ENCODE assay signal across 11 cellular contexts in genomic region chr16:53093162-53093744, GRCh38. TPM values are rescaled to one million over a fixed set of nuclear protein-coding genes. Genes with fewer than 3 reads are reported as not detected.
DNase-seq lines count a peak whose midpoint lies in the region; ATAC-seq and TF ChIP-seq lines count a peak whose summit lies in the region.
"Had no signal": no experiment of that assay in that cellular context is flagged by ENCODE, and none has a peak within 500 bp of the region (broad histone marks: within the 10 kb centered on the region; RNA-seq: fewer than 3 reads in every experiment).

No MANE protein-coding gene starts in this region.

- POLR2A ChIA-PET in CD4-positive, alpha-beta memory T cell (lab: Charles Lee; ENCODE audit: partially characterized antibody) = no interaction called here

- no peak for DNase-seq in CD4-positive, alpha-beta memory T cell
- DNase-seq in epithelial cell of prostate (ENCODE audit: low read depth, low spot score) (no peak), gastrocnemius medialis (no peak), GM03348 (ENCODE audit: low spot score) (no peak)
- no peak for DNase-seq in activated CD4-positive, alpha-beta T cell treated with anti-CD3 and anti-CD28 coated beads, Interleukin-2, amount 10 ng/mL, durations not matched to agents 24 days and 14 days
- DNase-seq in activated T-helper 1 cell treated with anti-CD3 and anti-CD28 coated beads, Interleukin-12 subunit alpha, Interleukin-12 subunit beta, Interleukin-2, Interleukin-4 antibody, amounts not matched to agents 30 ng/mL and 10 ng/mL and 1 ng/mL, durations not matched to agents 14 hours and 24 hours and 36 hours (ENCODE audit: low spot score) = no peak
- DNase-seq: Caco-2, NCI-H748 treated with DMSO at 0.1 percent for 48 hours had no signal

- TF ChIP-seq CTCF in OCI-LY3 (IDR thresholded peaks at IDR 0.05; ENCODE audit: low read depth, low read length) = no peak
- TF ChIP-seq CTCF in gastrocnemius medialis (IDR thresholded peaks at IDR 0.05 in 4 of 5, conservative IDR thresholded peaks at IDR 0.05 in 1 of 5) = no peak

- H3K4me1 Mint-ChIP-seq in CD4-positive, alpha-beta memory T cell = peaks cover 12 to 59% (median 46%) of the 10 kb centered on the region in 4 donors
- peaks cover 33% of the 10 kb centered on the region for H3K4me1 Mint-ChIP-seq in activated CD4-positive, alpha-beta T cell treated with anti-CD3 and anti-CD28 coated beads, Interleukin-2, amount 10 ng/mL, durations not matched to agents 24 days and 14 days
- peaks cover 42% of the 10 kb centered on the region for H3K4me1 Mint-ChIP-seq in activated T-helper 1 cell treated with anti-CD3 and anti-CD28 coated beads, Interleukin-12 subunit alpha, Interleukin-12 subunit beta, Interleukin-2, Interleukin-4 antibody, amounts not matched to agents 30 ng/mL and 10 ng/mL and 1 ng/mL, durations not matched to agents 14 hours and 24 hours and 36 hours (ENCODE audit: low read depth)

- no peak for ATAC-seq in gastrocnemius medialis
- no peak for ATAC-seq in GM21619 (IDR thresholded peaks at IDR 0.05; ENCODE audit: unreplicated experiment)

- H3K27me3 ChIP-seq in CD4-positive, alpha-beta memory T cell (ENCODE audit: insufficient read depth, low read length) = no peaks in the 10 kb centered on the region
- no peaks in the 10 kb centered on the region for H3K27me3 ChIP-seq in OCI-LY3 (ENCODE audit: low read depth, low read length)
- H3K27me3 ChIP-seq in gastrocnemius medialis = no peaks in the 10 kb centered on the region

- H3K4me3 Mint-ChIP-seq in CD4-positive, alpha-beta memory T cell = peak overlapping the region in 1 of 8 donors; percentile 64
- no peak overlapping the region for H3K4me3 Mint-ChIP-seq in activated CD4-positive, alpha-beta T cell treated with anti-CD3 and anti-CD28 coated beads, Interleukin-2, amount 10 ng/mL, durations not matched to agents 24 days and 14 days
- no peak overlapping the region for H3K4me3 Mint-ChIP-seq in activated T-helper 1 cell treated with anti-CD3 and anti-CD28 coated beads, Interleukin-12 subunit alpha, Interleukin-12 subunit beta, Interleukin-2, Interleukin-4 antibody, amounts not matched to agents 30 ng/mL and 10 ng/mL and 1 ng/mL, durations not matched to agents 14 hours and 24 hours and 36 hours
- H3K4me3 Mint-ChIP-seq: T-helper 2 cell treated with Interferon-gamma antibody and Interleukin-4, amounts not matched to agents 5 μg/mL and 100 μg/mL, for 36 hours had no signal

- peak overlapping the region; percentile 61 for H3K4me2 ChIP-seq in OCI-LY3 (ENCODE audit: low read length)

- H3K9ac ChIP-seq in OCI-LY3 (ENCODE audit: low read length) = peak overlapping the region; percentile 76

- H2AFZ ChIP-seq in OCI-LY3 (ENCODE audit: low read depth, low read length) = no peak overlapping the region

- no peaks in the 10 kb centered on the region for H3K36me3 ChIP-seq in CD4-positive, alpha-beta memory T cell (ENCODE audit: insufficient read depth, low read length)
- peaks cover 8% of the 10 kb centered on the region for H3K36me3 ChIP-seq in OCI-LY3 (replicated peaks; ENCODE audit: low read depth, low read length)
- no peaks in the 10 kb centered on the region for H3K36me3 ChIP-seq in gastrocnemius medialis

- H3K27me3 Mint-ChIP-seq in CD4-positive, alpha-beta memory T cell = no peaks in the 10 kb centered on the region
- no peaks in the 10 kb centered on the region for H3K27me3 Mint-ChIP-seq in activated CD4-positive, alpha-beta T cell treated with anti-CD3 and anti-CD28 coated beads, Interleukin-2, amount 10 ng/mL, durations not matched to agents 24 days and 14 days
- no peaks in the 10 kb centered on the region for H3K27me3 Mint-ChIP-seq in activated T-helper 1 cell treated with anti-CD3 and anti-CD28 coated beads, Interleukin-12 subunit alpha, Interleukin-12 subunit beta, Interleukin-2, Interleukin-4 antibody, amounts not matched to agents 30 ng/mL and 10 ng/mL and 1 ng/mL, durations not matched to agents 14 hours and 24 hours and 36 hours (ENCODE audit: insufficient read depth)

- intact Hi-C loops in CD4-positive, alpha-beta memory T cell (cut with micrococcal nuclease) = no loop called here
- intact Hi-C loops in gastrocnemius medialis (cut with DNase I; ENCODE audit: low total_unique reads) = loop anchor here (10.0 kb wide), 1 partner anchor 412 kb away; the partner anchor contains the start of gene AKTIP
- intact Hi-C loops in activated CD4-positive, alpha-beta T cell treated with anti-CD3 and anti-CD28 coated beads, Interleukin-2, amount 10 ng/mL, durations not matched to agents 24 days and 14 days (cut with micrococcal nuclease) = no loop called here
- intact Hi-C loops in activated T-helper 1 cell treated with anti-CD3 and anti-CD28 coated beads, Interleukin-12 subunit alpha, Interleukin-12 subunit beta, Interleukin-2, Interleukin-4 antibody, amounts not matched to agents 30 ng/mL and 10 ng/mL and 1 ng/mL, durations not matched to agents 14 hours and 24 hours and 36 hours (cut with micrococcal nuclease) = no loop called here

- H3K79me2 ChIP-seq in OCI-LY3 (ENCODE audit: low read length) = peaks cover 72% of the 10 kb centered on the region

- CTCF ChIA-PET in CD4-positive, alpha-beta memory T cell (lab: Charles Lee; ENCODE audit: partially characterized antibody) = interaction anchor here (1.4 kb wide), 1 partner anchor 38 kb away, joined by 4 read pairs; the partner anchor contains the start of gene CHD9

- H3K4me3 ChIP-seq in CD4-positive, alpha-beta memory T cell (ENCODE audit: low read length in 2 of 2) = no peak overlapping the region
- H3K4me3 ChIP-seq in OCI-LY3 (ENCODE audit: low read length) = peak overlapping the region; percentile 8
- H3K4me3 ChIP-seq in gastrocnemius medialis = no peak overlapping the region

- no peaks in the 10 kb centered on the region for H3K9me3 Mint-ChIP-seq in CD4-positive, alpha-beta memory T cell
- H3K9me3 Mint-ChIP-seq in activated CD4-positive, alpha-beta T cell treated with anti-CD3 and anti-CD28 coated beads, Interleukin-2, amount 10 ng/mL, durations not matched to agents 24 days and 14 days = no peaks in the 10 kb centered on the region
- H3K9me3 Mint-ChIP-seq in activated T-helper 1 cell treated with anti-CD3 and anti-CD28 coated beads, Interleukin-12 subunit alpha, Interleukin-12 subunit beta, Interleukin-2, Interleukin-4 antibody, amounts not matched to agents 30 ng/mL and 10 ng/mL and 1 ng/mL, durations not matched to agents 14 hours and 24 hours and 36 hours = no peaks in the 10 kb centered on the region
- H3K9me3 Mint-ChIP-seq: T-helper 2 cell treated with Interferon-gamma antibody and Interleukin-4, amounts not matched to agents 5 μg/mL and 100 μg/mL, for 36 hours had no signal

- no peak overlapping the region for H3K27ac ChIP-seq in CD4-positive, alpha-beta memory T cell (ENCODE audit: low read depth, low read length)
- peak overlapping the region; percentile 95 for H3K27ac ChIP-seq in OCI-LY3 (ENCODE audit: low read length)
- peak overlapping the region; percentile 79 for H3K27ac ChIP-seq in epithelial cell of prostate
- peak overlapping the region; percentile 45 to 72 (median 62) for H3K27ac ChIP-seq in gastrocnemius medialis

- H3K36me3 Mint-ChIP-seq in CD4-positive, alpha-beta memory T cell = no peaks in the 10 kb centered on the region
- peaks cover 2% of the 10 kb centered on the region for H3K36me3 Mint-ChIP-seq in activated CD4-positive, alpha-beta T cell treated with anti-CD3 and anti-CD28 coated beads, Interleukin-2, amount 10 ng/mL, durations not matched to agents 24 days and 14 days (ENCODE audit: low read depth)
- peaks cover 5% of the 10 kb centered on the region for H3K36me3 Mint-ChIP-seq in activated T-helper 1 cell treated with anti-CD3 and anti-CD28 coated beads, Interleukin-12 subunit alpha, Interleukin-12 subunit beta, Interleukin-2, Interleukin-4 antibody, amounts not matched to agents 30 ng/mL and 10 ng/mL and 1 ng/mL, durations not matched to agents 14 hours and 24 hours and 36 hours (ENCODE audit: low read depth)

- H3K9me3 ChIP-seq in CD4-positive, alpha-beta memory T cell (ENCODE audit: control insufficient read depth in 1 of 2, low read length in 2 of 2) = no peaks in the 10 kb centered on the region
- H3K9me3 ChIP-seq in OCI-LY3 (ENCODE audit: insufficient read depth, low read length) (no peaks in the 10 kb centered on the region), gastrocnemius medialis (no peaks in the 10 kb centered on the region)
- H3K9me3 ChIP-seq: Caco-2 had no signal

- in situ Hi-C loops in gastrocnemius medialis (cut with MboI; ENCODE audit: low sequenced_read_pairs in 4 of 4) = no loop called here

- no peak for TF ChIP-seq POLR2A in gastrocnemius medialis (IDR thresholded peaks at IDR 0.05)

- no peaks in the 10 kb centered on the region for H4K20me1 ChIP-seq in OCI-LY3 (ENCODE audit: insufficient read depth, low read length)

- peak overlapping the region in 6 of 7 donors; percentile 37 to 85 (median 77) for H3K27ac Mint-ChIP-seq in CD4-positive, alpha-beta memory T cell
- H3K27ac Mint-ChIP-seq in activated CD4-positive, alpha-beta T cell treated with anti-CD3 and anti-CD28 coated beads, Interleukin-2, amount 10 ng/mL, durations not matched to agents 24 days and 14 days = no peak overlapping the region
- no peak overlapping the region for H3K27ac Mint-ChIP-seq in activated T-helper 1 cell treated with anti-CD3 and anti-CD28 coated beads, Interleukin-12 subunit alpha, Interleukin-12 subunit beta, Interleukin-2, Interleukin-4 antibody, amounts not matched to agents 30 ng/mL and 10 ng/mL and 1 ng/mL, durations not matched to agents 14 hours and 24 hours and 36 hours

- H3K4me1 ChIP-seq in CD4-positive, alpha-beta memory T cell (ENCODE audit: insufficient read depth, low read length) = peaks cover 39% of the 10 kb centered on the region
- H3K4me1 ChIP-seq in OCI-LY3 (ENCODE audit: low read length) (peaks cover 82% of the 10 kb centered on the region), gastrocnemius medialis (peaks cover 67 to 72% of the 10 kb centered on the region in 2 donors)
- H3K4me1 ChIP-seq: Caco-2 had no signal

RNA-seq across cellular contexts. Expression of gene CHD9, which starts 38.5 kb away (rescaled TPM):
- total RNA-seq in CD4-positive, alpha-beta memory T cell = 10 to 100 TPM; 47.0 to 49.7 TPM
- polyA plus RNA-seq in CD4-positive, alpha-beta memory T cell = 10 to 100 TPM; 22.9 to 31.9 TPM
- 10 to 100 TPM; 24.5 to 84.0 (median 48.2) TPM for total RNA-seq in gastrocnemius medialis
- 19.6 and 20.7 TPM in 2 replicates for total RNA-seq in activated CD4-positive, alpha-beta T cell treated with anti-CD3 and anti-CD28 coated beads, Interleukin-2, amount 10 ng/mL, durations not matched to agents 24 days and 14 days
- 17.0 and 18.3 TPM in 2 replicates for total RNA-seq in activated T-helper 1 cell treated with anti-CD3 and anti-CD28 coated beads, Interleukin-12 subunit alpha, Interleukin-12 subunit beta, Interleukin-2, Interleukin-4 antibody, amounts not matched to agents 30 ng/mL and 10 ng/mL and 1 ng/mL, durations not matched to agents 14 hours and 24 hours and 36 hours

RNA-seq across cellular contexts. Expression of gene CHD9NB, which starts 40.6 kb away (rescaled TPM):
- not detected for total RNA-seq in CD4-positive, alpha-beta memory T cell
- polyA plus RNA-seq in CD4-positive, alpha-beta memory T cell = not detected
- total RNA-seq in gastrocnemius medialis = under 1 TPM in 2 of 4 donors, not detected in 2; 0.13 to 0.72 TPM
- 0.14 and 0.16 TPM in 2 replicates for total RNA-seq in activated CD4-positive, alpha-beta T cell treated with anti-CD3 and anti-CD28 coated beads, Interleukin-2, amount 10 ng/mL, durations not matched to agents 24 days and 14 days
- 0.24 and 1.1 TPM in 2 replicates for total RNA-seq in activated T-helper 1 cell treated with anti-CD3 and anti-CD28 coated beads, Interleukin-12 subunit alpha, Interleukin-12 subunit beta, Interleukin-2, Interleukin-4 antibody, amounts not matched to agents 30 ng/mL and 10 ng/mL and 1 ng/mL, durations not matched to agents 14 hours and 24 hours and 36 hours
- total RNA-seq: Caco-2 had no signal

Comparison
In these comparisons a context has a peak if more than half of its experiments do, and no peak if none do; other contexts are left out.
1. H3K27ac Mint-ChIP-seq: peak in CD4-positive, alpha-beta memory T cell (6 of 7); none in activated CD4-positive, alpha-beta T cell treated with anti-CD3 and anti-CD28 coated beads, Interleukin-2, amount 10 ng/mL, durations not matched to agents 24 days and 14 days (single experiment) and activated T-helper 1 cell treated with anti-CD3 and anti-CD28 coated beads, Interleukin-12 subunit alpha, Interleukin-12 subunit beta, Interleukin-2, Interleukin-4 antibody, amounts not matched to agents 30 ng/mL and 10 ng/mL and 1 ng/mL, durations not matched to agents 14 hours and 24 hours and 36 hours (single experiment).